In genomic region chr15:82808634-82809041, GRCh38 we compare ENCODE assay signal across 8 cellular contexts. TPM values are rescaled to one million over a fixed set of nuclear protein-coding genes. Genes with fewer than 3 reads are reported as not detected.
DNase-seq lines count a peak whose midpoint lies in the region; ATAC-seq and TF ChIP-seq lines count a peak whose summit lies in the region.

No MANE protein-coding gene starts in this region.

- TF ChIP-seq RAD21 in HCT116 (IDR thresholded peaks at IDR 0.05; ENCODE audit: low read depth) = no peak

- peaks cover 30% of the 10 kb centered on the region for H3K79me2 ChIP-seq in HCT116 (ENCODE audit: insufficient read depth, low read length)

- H3K4me3 ChIP-seq in HCT116 (replicated peaks in 1 of 2; ENCODE audit: low read depth in 1 of 2, low read length in 2 of 2) (peak overlapping the region in 1 of 2 experiments; percentile 66; a peak in 2 of 4 replicates), adipocyte (ENCODE audit: low read length) (peak overlapping the region; percentile 90), muscle layer of duodenum (ENCODE audit: low read depth in 1 of 2, low read length in 2 of 2) (peak overlapping the region in 1 of 2 donors; percentile 57)

- CTCF ChIA-PET in HCT116 (lab: Charles Lee) = interaction anchor here (1.3 kb wide), 1 partner anchor 277 kb away, joined by 3 read pairs; no protein-coding TSS in a partner anchor

- H2AFZ ChIP-seq in HCT116 (ENCODE audit: low read depth, low read length, poor library complexity, severe bottlenecking) = peak overlapping the region; percentile 75

- H4K20me1 ChIP-seq in HCT116 (ENCODE audit: insufficient read depth) = no peaks in the 10 kb centered on the region

- ATAC-seq in HCT116 = no peak

- no peak for TF ChIP-seq CTCF in 22Rv1 (IDR thresholded peaks at IDR 0.05)
- TF ChIP-seq CTCF in HCT116 (IDR thresholded peaks at IDR 0.05 in 2 of 3, conservative IDR thresholded peaks at IDR 0.05 in 1 of 3; ENCODE audit: borderline replicate concordance in 1 of 3, insufficient read depth in 1 of 3, low read depth in 2 of 3, low read length in 2 of 3) = no peak

- H3K27me3 ChIP-seq in HCT116 (ENCODE audit: insufficient read depth, low read length) (no peaks in the 10 kb centered on the region), adipocyte (replicated peaks; ENCODE audit: control insufficient read depth, insufficient read depth, low read length) (no peaks in the 10 kb centered on the region), muscle layer of duodenum (ENCODE audit: low read depth, low read length) (no peaks in the 10 kb centered on the region)

- no peaks in the 10 kb centered on the region for H3K9me2 ChIP-seq in HCT116 (ENCODE audit: insufficient read depth)

- H3K4me1 ChIP-seq in HCT116 (ENCODE audit: control insufficient read depth in 1 of 2, insufficient read depth in 2 of 2, low read length in 2 of 2) (peaks cover 9 to 29% of the 10 kb centered on the region in 2 experiments; a peak in 2 of 4 replicates), adipocyte (ENCODE audit: control insufficient read depth, insufficient read depth, low read length) (peaks cover 21% of the 10 kb centered on the region), muscle layer of duodenum (ENCODE audit: control insufficient read depth in 1 of 2, insufficient read depth in 2 of 2, low read length in 2 of 2) (peaks cover 0 to 14% of the 10 kb centered on the region in 2 donors)

- intact Hi-C loops in HCT116 (cut with micrococcal nuclease) = loop anchor here (5.0 kb wide), 2 partner anchors 56 to 266 kb away; partner anchors contain the start of gene RPS17

- no peak for TF ChIP-seq POLR2A in HCT116 (IDR thresholded peaks at IDR 0.05; ENCODE audit: borderline replicate concordance, extremely low read depth, insufficient read depth, insufficient read length)

- H3K9ac ChIP-seq in HCT116 (ENCODE audit: low read length) (peak overlapping the region; percentile 90), adipocyte (ENCODE audit: low read length) (no peak overlapping the region)

- peak overlapping the region; percentile 96 for H3K27ac ChIP-seq in 22Rv1
- H3K27ac ChIP-seq in HCT116 (ENCODE audit: low read depth, low read length) = peak overlapping the region; percentile 96; the same call in 1 of the 2 replicates
- H3K27ac ChIP-seq in muscle layer of duodenum (ENCODE audit: low read length) = peak overlapping the region; percentile 86

- H3K36me3 ChIP-seq in HCT116 (ENCODE audit: control insufficient read depth in 1 of 2, insufficient read depth in 2 of 2, low read length in 2 of 2) (no peaks in the 10 kb centered on the region; a peak in 1 of 4 replicates), adipocyte (ENCODE audit: control insufficient read depth, insufficient read depth, low read length, severe bottlenecking) (peaks cover 8% of the 10 kb centered on the region), muscle layer of duodenum (ENCODE audit: control insufficient read depth in 1 of 2, insufficient read depth in 2 of 2, low read length in 2 of 2) (peaks cover 0 to 7% of the 10 kb centered on the region in 2 donors)

- no peak for DNase-seq in HCT116 (ENCODE audit: low read depth, low spot score)
- no peak for DNase-seq in adipocyte (ENCODE audit: low read depth)
- DNase-seq in NCI-H510A treated with DMSO at 0.1 percent for 48 hours (lab: John Stamatoyannopoulos, UW) = no peak
- DNase-seq in HuH-7.5 (ENCODE audit: low spot score) = no peak
- no peak for DNase-seq in effector CD8-positive, alpha-beta T cell (lab: John Stamatoyannopoulos, UW)
- no peak for DNase-seq in NCI-H1436 (lab: John Stamatoyannopoulos, UW)

- no TSS peak for BruUV-seq in HCT116 (replicated peaks; lab: Mats Ljungman, UMichigan)

- no peaks in the 10 kb centered on the region for H3K9me3 ChIP-seq in HCT116 (ENCODE audit: control insufficient read depth in 1 of 2, insufficient read depth in 1 of 2, low read depth in 1 of 2, low read length in 2 of 2)
- no peaks in the 10 kb centered on the region for H3K9me3 ChIP-seq in adipocyte (ENCODE audit: control insufficient read depth, low read length)
- no peaks in the 10 kb centered on the region for H3K9me3 ChIP-seq in muscle layer of duodenum (ENCODE audit: control insufficient read depth in 1 of 2, low read length in 2 of 2)

- peak overlapping the region; percentile 88 for H3K4me2 ChIP-seq in HCT116 (ENCODE audit: low read length)

- POLR2A ChIA-PET in HCT116 (lab: Charles Lee) = no interaction called here

- RAD21 ChIA-PET in HCT116 (lab: Charles Lee; ENCODE audit: low non-redundant PET in 1 of 2, low total read pairs in 2 of 2, uncharacterized antibody in 2 of 2, unreplicated experiment in 2 of 2) = no interaction called here

TF ChIP-seq in HCT116, 20 proteins besides CTCF, POLR2A, EP300 and RAD21:
- no peak for TF ChIP-seq ZNF274 (IDR thresholded peaks at IDR 0.05; ENCODE audit: low read depth, low read length)
- TF ChIP-seq ELF1 (IDR thresholded peaks at IDR 0.05; ENCODE audit: borderline replicate concordance, low read depth) = no peak
- no peak for TF ChIP-seq SRF (IDR thresholded peaks at IDR 0.05; ENCODE audit: low read depth)
- TF ChIP-seq SP1 (IDR thresholded peaks at IDR 0.05; ENCODE audit: low read depth) = no peak
- TF ChIP-seq POLR2AphosphoS5 (IDR thresholded peaks at IDR 0.05; ENCODE audit: low read depth, low read length) = no peak
- TF ChIP-seq, protein P1, sequence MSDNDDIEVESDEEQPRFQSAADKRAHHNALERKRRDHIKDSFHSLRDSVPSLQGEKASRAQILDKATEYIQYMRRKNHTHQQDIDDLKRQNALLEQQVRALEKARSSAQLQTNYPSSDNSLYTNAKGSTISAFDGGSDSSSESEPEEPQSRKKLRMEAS (IDR thresholded peaks at IDR 0.05) = no peak

RNA-seq across cellular contexts. Expression of gene WHAMM, which starts 0.8 kb away (rescaled TPM):
- 7.1 TPM for total RNA-seq in HCT116 (2021; ENCODE audit: unreplicated experiment)
- 2.9 and 3.3 TPM in 2 replicates for polyA plus RNA-seq in HCT116 (2012)

RNA-seq across cellular contexts. Expression of gene FSD2, which starts 2.8 kb away (rescaled TPM):
- total RNA-seq in HCT116 (2021; ENCODE audit: unreplicated experiment) = not detected
- polyA plus RNA-seq in HCT116 (2012) = 0.03 TPM in 1 of 2 replicates, not detected in the other
